Comparison of ENCODE assay signal across 15 cellular contexts in the genomic region with DNA sequence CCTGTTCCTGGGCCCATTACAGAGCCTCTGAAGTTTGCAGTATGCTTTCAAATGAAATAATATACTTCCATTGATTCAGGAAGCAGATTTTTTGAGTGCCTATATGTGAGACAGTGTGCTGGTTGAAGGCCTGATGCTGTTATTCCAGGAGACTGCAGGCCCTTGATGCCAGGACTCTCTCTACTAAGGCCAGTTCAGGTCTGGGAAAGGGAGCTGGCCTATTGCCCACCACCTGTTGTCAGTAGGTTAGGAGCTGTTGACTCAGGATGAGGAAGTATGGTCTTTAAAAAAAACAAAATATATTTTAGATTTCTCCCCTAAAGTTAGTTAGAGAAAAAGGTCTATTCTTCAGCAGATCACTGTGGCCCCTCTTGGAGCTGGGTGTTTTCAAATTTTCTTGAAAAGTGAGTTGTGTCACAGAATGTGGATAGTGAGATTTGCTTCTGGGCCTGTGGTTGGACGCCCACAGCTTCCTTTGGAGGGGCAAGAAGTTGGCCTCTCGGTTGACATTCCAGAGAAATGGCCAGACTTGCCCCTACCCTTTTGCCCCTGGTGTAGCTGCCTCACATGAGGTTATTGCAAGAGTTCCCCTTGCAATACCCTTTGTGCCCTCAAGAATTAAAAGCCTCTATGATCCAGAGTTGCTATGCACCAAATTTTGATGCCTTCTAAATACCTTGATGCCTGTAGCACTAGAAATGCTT. TPM values are rescaled to one million over a fixed set of nuclear protein-coding genes. Genes with fewer than 3 reads are reported as not detected.
DNase-seq lines count a peak whose midpoint lies in the region; ATAC-seq and TF ChIP-seq lines count a peak whose summit lies in the region.
"Had no signal": no experiment of that assay in that cellular context is flagged by ENCODE, and none has a peak within 500 bp of the region (broad histone marks: within the 10 kb centered on the region; RNA-seq: fewer than 3 reads in every experiment).

No MANE protein-coding gene starts in this region.

- H3K36me3 Mint-ChIP-seq in T-cell: peaks cover 5% of the 10 kb centered on the region

- ATAC-seq in T-cell (replicated peaks in 1 of 4): no peak
- no peak for ATAC-seq in HG02870 (IDR thresholded peaks at IDR 0.05; ENCODE audit: unreplicated experiment)
- ATAC-seq in gastroesophageal sphincter: no peak

- peak overlapping the region in 1 of 3 donors; percentile 27 for H3K4me3 Mint-ChIP-seq in T-cell

- POLR2A ChIA-PET in T-cell (lab: Charles Lee): interaction anchor here in 1 of 2 donors (0.5 kb wide), 1 partner anchor 606 kb away, joined by 11 read pairs; no protein-coding TSS in a partner anchor

- H3K4me1 ChIP-seq in cardiac muscle cell (ENCODE audit: low read depth): peaks cover 11% of the 10 kb centered on the region
- peaks cover 15 to 57% (median 46%) of the 10 kb centered on the region in 4 donors for H3K4me1 ChIP-seq in liver (ENCODE audit: control insufficient read depth in 4 of 4, insufficient read depth in 4 of 4, low read length in 3 of 4)
- no peaks in the 10 kb centered on the region for H3K4me1 ChIP-seq in testis
- H3K4me1 ChIP-seq in gastroesophageal sphincter: peaks cover 0 to 29% (median 5%) of the 10 kb centered on the region in 3 donors

- no peaks in the 10 kb centered on the region for H3K9me3 Mint-ChIP-seq in T-cell

- no peaks in the 10 kb centered on the region for H3K27me3 ChIP-seq in cardiac muscle cell
- H3K27me3 ChIP-seq in liver (ENCODE audit: control insufficient read depth in 4 of 4, insufficient read depth in 4 of 4, low read length in 3 of 4): no peaks in the 10 kb centered on the region
- no peaks in the 10 kb centered on the region for H3K27me3 ChIP-seq in testis
- no peaks in the 10 kb centered on the region for H3K27me3 ChIP-seq in gastroesophageal sphincter
- H3K27me3 ChIP-seq: upper lobe of left lung had no signal

- H3K27me3 Mint-ChIP-seq in T-cell: no peaks in the 10 kb centered on the region

- no peak overlapping the region for H3K9ac ChIP-seq in liver (ENCODE audit: low read depth in 1 of 2, low read length in 2 of 2)

- H3K4me3 ChIP-seq in cardiac muscle cell (no peak overlapping the region), liver (ENCODE audit: low read depth in 1 of 3, low read length in 3 of 3) (no peak overlapping the region), testis (no peak overlapping the region), gastroesophageal sphincter (no peak overlapping the region)
- H3K4me3 ChIP-seq: upper lobe of left lung had no signal

- DNase-seq in cardiac muscle cell (ENCODE audit: low read depth in 1 of 2, low spot score in 1 of 2) (no peak), cardiac septum (ENCODE audit: low spot score) (no peak), T-cell (no peak), testis (peak; percentile 8), GF-D8 (lab: John Stamatoyannopoulos, UW) (no peak)
- DNase-seq: COR-L47; cortex of kidney; H7; SIG-M5; stimulated activated CD4-positive, alpha-beta T cell treated with anti-CD3 and anti-CD28 coated beads, Interleukin-4, amount 100 ng/mL, for 4 hours; upper lobe of left lung had no signal

- peaks cover 37 to 42% (median 42%) of the 10 kb centered on the region in 3 donors for H3K4me1 Mint-ChIP-seq in T-cell

- no peak for TF ChIP-seq EP300 in gastroesophageal sphincter (IDR thresholded peaks at IDR 0.05)

- no peak for TF ChIP-seq RAD21 in liver (IDR thresholded peaks at IDR 0.05)

- intact Hi-C loops in cardiac septum (cut with DNase I) (no loop called here), testis (cut with DNase I; ENCODE audit: low total_unique reads) (no loop called here)

- TF ChIP-seq CTCF in cardiac muscle cell (IDR thresholded peaks at IDR 0.05; ENCODE audit: low read depth, low read length) (no peak), liver (IDR thresholded peaks at IDR 0.05; ENCODE audit: low read depth, low read length, missing input control) (no peak), testis (IDR thresholded peaks at IDR 0.05) (no peak), gastroesophageal sphincter (IDR thresholded peaks at IDR 0.05) (no peak)

- H3K9me3 ChIP-seq in cardiac muscle cell (ENCODE audit: low read depth) (no peaks in the 10 kb centered on the region), liver (ENCODE audit: control insufficient read depth in 4 of 4, low read length in 3 of 4) (no peaks in the 10 kb centered on the region), testis (no peaks in the 10 kb centered on the region), gastroesophageal sphincter (no peaks in the 10 kb centered on the region)
- H3K9me3 ChIP-seq: upper lobe of left lung had no signal

- peak overlapping the region; percentile 19 for H3K27ac ChIP-seq in cardiac muscle cell
- H3K27ac ChIP-seq in liver (ENCODE audit: low read depth in 1 of 2, low read length in 2 of 2): peak overlapping the region; percentile 28 to 51
- H3K27ac ChIP-seq in testis: no peak overlapping the region
- H3K27ac ChIP-seq in gastroesophageal sphincter: no peak overlapping the region

- CTCF ChIA-PET in T-cell (lab: Charles Lee): interaction anchor here (0.5 to 1.4 kb wide), 7 partner anchors 10 to 667 kb away, joined by 3 to 7 read pairs (median 3); no protein-coding TSS in a partner anchor

- H3K36me3 ChIP-seq in cardiac muscle cell (no peaks in the 10 kb centered on the region), liver (ENCODE audit: control insufficient read depth in 4 of 4, insufficient read depth in 3 of 4, low read depth in 1 of 4, low read length in 3 of 4) (peaks cover 9 to 38% (median 19%) of the 10 kb centered on the region in 4 donors), testis (ENCODE audit: low read depth, missing control alignments) (no peaks in the 10 kb centered on the region), gastroesophageal sphincter (peaks cover 0 to 48% of the 10 kb centered on the region in 2 donors)

- no peak for TF ChIP-seq POLR2A in testis (IDR thresholded peaks at IDR 0.05)
- TF ChIP-seq POLR2A in gastroesophageal sphincter (IDR thresholded peaks at IDR 0.05): no peak

- WGBS in liver: 77% methylated on average over 2 of the region's 2 CpGs
- WGBS in testis, 2 donors: 83 to 86% methylated on average over 2 of the region's 2 CpGs
- WGBS in gastroesophageal sphincter (ENCODE audit: low coverage in 1 of 2), 2 donors: 53% methylated on average over 2 of the region's 2 CpGs; no CpG with 5 or more reads in 1 of the 2 donors

- peak overlapping the region; percentile 92 for H3K27ac Mint-ChIP-seq in T-cell

TF ChIP-seq in liver, 16 proteins besides CTCF, POLR2A, EP300 and RAD21:
- TF ChIP-seq FOXA1 (IDR thresholded peaks at IDR 0.05) (peak; percentile 29), JUND (IDR thresholded peaks at IDR 0.05) (no peak), FOXA2 (IDR thresholded peaks at IDR 0.05) (peak; percentile 14)

RNA-seq across cellular contexts. Expression of a gene that starts 7.9 kb away (rescaled TPM):
- 0.60 and 2.8 TPM in 2 replicates for total RNA-seq in cardiac muscle cell
- 1.8 and 3.1 TPM in 2 replicates for polyA plus RNA-seq in cardiac muscle cell
- not detected for total RNA-seq in cardiac septum
- under 1 TPM in 3 of 5 donors, not detected in 2; 0.47 to 0.79 (median 0.62) TPM for total RNA-seq in T-cell
- total RNA-seq in liver: 10 to 100 TPM; 21.0 to 84.8 TPM
- 10 to 100 TPM; 41.6 to 49.8 TPM for polyA plus RNA-seq in liver
- 10 to 100 TPM; 12.8 to 14.6 TPM for total RNA-seq in testis
- polyA plus RNA-seq in testis (ENCODE audit: insufficient read depth, low read depth, low replicate concordance): 30.6 TPM
- 1 to 10 TPM in 1 of 4 donors, under 1 TPM in 1, not detected in 2; 0.13 to 2.9 TPM for total RNA-seq in gastroesophageal sphincter
- polyA plus RNA-seq: neural cell had no signal

RNA-seq across cellular contexts. Expression of a gene that starts 17.2 kb away (rescaled TPM):
- total RNA-seq in cardiac muscle cell (18.0 and 19.8 TPM in 2 replicates), cardiac septum (46.7 TPM), T-cell (10 to 100 TPM in 4 of 5 donors, 1 to 10 TPM in 1; 8.7 to 16.4 (median 10.9) TPM), liver (10 to 100 TPM; 16.2 to 19.8 TPM), testis (10 to 100 TPM; 37.2 to 44.7 TPM), gastroesophageal sphincter (10 to 100 TPM in 3 of 4 donors, 1 to 10 TPM in 1; 4.5 to 18.0 (median 11.7) TPM)
- polyA plus RNA-seq in cardiac muscle cell (17.1 and 17.5 TPM in 2 replicates), liver (10 to 100 TPM in 1 of 2 donors, 1 to 10 TPM in 1; 4.5 to 13.9 TPM), testis (ENCODE audit: insufficient read depth, low read depth, low replicate concordance) (27.3 TPM)

RNA-seq across cellular contexts. Expression of a gene that starts 36.3 kb away (rescaled TPM):
- 13.5 and 14.3 TPM in 2 replicates for total RNA-seq in cardiac muscle cell
- 11.5 and 17.1 TPM in 2 replicates for polyA plus RNA-seq in cardiac muscle cell
- total RNA-seq in cardiac septum: 42.4 TPM
- 100 to 1,000 TPM; 146 to 216 (median 185) TPM for total RNA-seq in T-cell
- total RNA-seq in liver: 1 to 10 TPM; 2.5 to 4.9 TPM
- 1 to 10 TPM; 1.2 to 1.3 TPM for polyA plus RNA-seq in liver
- 10 to 100 TPM; 42.2 to 48.6 TPM for total RNA-seq in testis
- polyA plus RNA-seq in testis (ENCODE audit: insufficient read depth, low read depth, low replicate concordance): 28.6 TPM
- 10 to 100 TPM; 19.1 to 51.5 (median 33.7) TPM for total RNA-seq in gastroesophageal sphincter

Comparison
In these comparisons a context has a peak if more than half of its experiments do, and no peak if none do; other contexts are left out.
1. H3K27ac ChIP-seq: peak in cardiac muscle cell (single experiment) and liver (2 of 2); none in testis (0 of 2) and gastroesophageal sphincter (0 of 4).